In genomic region chr7:88614736-88615135, GRCh38 we compare ENCODE assay signal across 24 cellular contexts.
"Had no signal": no experiment of that assay in that cellular context is flagged by ENCODE, and none has a peak within 500 bp of the region (broad histone marks: within the 10 kb centered on the region; RNA-seq: fewer than 3 reads in every experiment).

No MANE protein-coding gene starts in this region.

- H3K4me3 ChIP-seq: ovary, psoas muscle, right lobe of liver, sigmoid colon, stomach, tibial artery, transverse colon, upper lobe of right lung, uterus had no signal

- H3K36me3 ChIP-seq: ovary, right lobe of liver, sigmoid colon, stomach, tibial artery, transverse colon, upper lobe of right lung, uterus had no signal

- H3K27ac ChIP-seq: ovary, parathyroid adenoma, psoas muscle, right lobe of liver, sigmoid colon, stomach, tibial artery, transverse colon, upper lobe of right lung, uterus had no signal

- H3K27me3 ChIP-seq: ovary, right lobe of liver, sigmoid colon, stomach, tibial artery, transverse colon, upper lobe of right lung, uterus had no signal

- H3K4me1 ChIP-seq: parathyroid adenoma, psoas muscle, right lobe of liver, sigmoid colon, stomach, tibial artery, transverse colon, upper lobe of right lung, uterus had no signal

- ATAC-seq: naive thymus-derived CD8-positive, alpha-beta T cell; natural killer cell treated with Interleukin-12 subunit alpha and Interleukin-12 subunit beta and Interleukin-15 and Interleukin-18, amount 100 ng/mL, for 72 hours; psoas muscle; right cardiac atrium; right lobe of liver; stimulated activated effector memory CD8-positive, alpha-beta T cell treated with anti-CD3 and anti-CD28 coated beads, Interleukin-12 subunit alpha, Interleukin-12 subunit beta, amount 100 ng/mL, for 72 hours; stimulated activated naive B cell treated with anti-CD40 and anti-IgM and Interleukin-4, amounts not matched to agents 10 μg/mL and 1 μg/mL and 100 μg/mL, for 72 hours; upper lobe of right lung had no signal

- H3K9me3 ChIP-seq: ovary, psoas muscle, right lobe of liver, sigmoid colon, tibial artery, transverse colon, upper lobe of right lung, uterus had no signal

- DNase-seq: naive thymus-derived CD8-positive, alpha-beta T cell; nephron progenitor cell; occipital lobe; ovary; posterior cingulate gyrus; psoas muscle; right cardiac atrium; right lobe of liver; sigmoid colon; small intestine; stimulated activated CD4-positive, alpha-beta T cell treated with anti-CD3 and anti-CD28 coated beads, Interleukin-15, amount 100 ng/mL, for 24 hours; stimulated activated CD4-positive, alpha-beta T cell treated with anti-CD3 and anti-CD28 coated beads, Interleukin-2, amount 100 ng/mL, for 24 hours; stimulated activated CD4-positive, alpha-beta T cell treated with anti-CD3 and anti-CD28 coated beads, Interleukin-2, amount 100 ng/mL, for 48 hours; stimulated activated CD4-positive, alpha-beta T cell treated with anti-CD3 and anti-CD28 coated beads, Interleukin-4, amount 100 ng/mL, for 24 hours; stimulated activated naive B cell treated with anti-CD40 and anti-IgM and Interleukin-4, amounts not matched to agents 10 μg/mL and 1 μg/mL and 100 μg/mL, for 72 hours; stimulated activated naive CD4-positive, alpha-beta T cell treated with Interleukin-2 at 50 U/mL for 16 hours; stomach; tibial artery; transverse colon; upper lobe of right lung; uterus had no signal
